ENCODE assay signal across 27 cellular contexts in genomic region chr2:152263902-152264301, GRCh38.
"Had no signal": no experiment of that assay in that cellular context is flagged by ENCODE, and none has a peak within 500 bp of the region (broad histone marks: within the 10 kb centered on the region; RNA-seq: fewer than 3 reads in every experiment).

No MANE protein-coding gene starts in this region.

- H3K4me3 ChIP-seq: stomach, suprapubic skin, testis, thoracic aorta, thyroid gland, tibial artery, tibial nerve, transverse colon, upper lobe of left lung, upper lobe of right lung, uterus, vagina had no signal

- DNase-seq: stimulated activated CD4-positive, alpha-beta T cell treated with anti-CD3 and anti-CD28 coated beads, Interleukin-2, amount 100 ng/mL, for 48 hours; stimulated activated CD4-positive, alpha-beta T cell treated with anti-CD3 and anti-CD28 coated beads, Interleukin-4, amount 100 ng/mL, for 1 hour; stimulated activated CD4-positive, alpha-beta T cell treated with anti-CD3 and anti-CD28 coated beads, Interleukin-4, amount 100 ng/mL, for 24 hours; stimulated activated CD4-positive, alpha-beta T cell treated with anti-CD3 and anti-CD28 coated beads, Interleukin-4, amount 100 ng/mL, for 4 hours; stimulated activated CD8-positive, alpha-beta memory T cell treated with anti-CD3 and anti-CD28 coated beads, Interleukin-4, amount 100 ng/mL, for 48 hours; stimulated activated naive B cell treated with anti-CD40 and anti-IgM and Interleukin-4, amounts not matched to agents 10 μg/mL and 1 μg/mL and 100 μg/mL, for 72 hours; stimulated activated naive CD4-positive, alpha-beta T cell; stimulated activated naive CD4-positive, alpha-beta T cell treated with Interleukin-2 at 50 U/mL for 16 hours; stimulated activated naive CD8-positive, alpha-beta T cell treated with anti-CD3 and anti-CD28 coated beads, Interleukin-15, amount 100 ng/mL, for 72 hours; stimulated activated naive CD8-positive, alpha-beta T cell treated with anti-CD3 and anti-CD28 coated beads, Interleukin-15, Interleukin-2, amounts not matched to agents 100 U/mL and 50 U/mL, for 24 hours; stomach; substantia nigra; testis; thyroid gland; tibial artery; transverse colon; trophoblast cell; upper lobe of left lung; upper lobe of right lung; uterus had no signal

- H3K27me3 ChIP-seq: stomach, suprapubic skin, testis, thyroid gland, tibial artery, tibial nerve, transverse colon, upper lobe of left lung, upper lobe of right lung, uterus, vagina had no signal

- H3K4me1 ChIP-seq: stomach, suprapubic skin, testis, thyroid gland, tibial artery, tibial nerve, transverse colon, upper lobe of left lung, upper lobe of right lung, uterus, vagina had no signal

- FAIRE-seq: urothelium cell line had no signal

- ATAC-seq: stimulated activated effector memory CD8-positive, alpha-beta T cell treated with anti-CD3 and anti-CD28 coated beads, Interleukin-12 subunit alpha, Interleukin-12 subunit beta, amount 100 ng/mL, for 72 hours; stimulated activated memory B cell treated with anti-CD40 and anti-IgM and Interleukin-4, amounts not matched to agents 10 μg/mL and 1 μg/mL and 100 μg/mL, for 72 hours; stimulated activated naive B cell treated with anti-CD40 and anti-IgM and Interleukin-4, amounts not matched to agents 10 μg/mL and 1 μg/mL and 100 μg/mL, for 72 hours; stimulated activated naive CD8-positive, alpha-beta T cell treated with anti-CD3 and anti-CD28 coated beads, Interleukin-15, amount 100 ng/mL, for 72 hours; stimulated activated naive CD8-positive, alpha-beta T cell treated with anti-CD3 and anti-CD28 coated beads, Interleukin-15, Interleukin-2, amounts not matched to agents 100 U/mL and 50 U/mL, for 24 hours; upper lobe of right lung had no signal

- H3K9me3 ChIP-seq: suprapubic skin, testis, thyroid gland, transverse colon, upper lobe of right lung, uterus, vagina had no signal

- H3K36me3 ChIP-seq: stomach, suprapubic skin, thoracic aorta, thyroid gland, tibial artery, tibial nerve, transverse colon, upper lobe of left lung, upper lobe of right lung, uterus, vagina had no signal

- H3K27ac ChIP-seq: stomach, suprapubic skin, testis, thoracic aorta, thyroid gland, tibial artery, tibial nerve, transverse colon, upper lobe of left lung, upper lobe of right lung, uterus, vagina had no signal
